8 cellular contexts compared by ENCODE assay signal in genomic region chr15:41116872-41117242, GRCh38. TPM values are rescaled to one million over a fixed set of nuclear protein-coding genes. Genes with fewer than 3 reads are reported as not detected.
DNase-seq lines count a peak whose midpoint lies in the region; ATAC-seq and TF ChIP-seq lines count a peak whose summit lies in the region.

No MANE protein-coding gene starts in this region.

- H3K27me3 Mint-ChIP-seq in WTC11 (ENCODE audit: low read depth) = no peaks in the 10 kb centered on the region; the same call in 1 of the 2 replicates

- H3K9me3 ChIP-seq in skeletal muscle tissue (ENCODE audit: control insufficient read depth in 3 of 3, low read length in 3 of 3) = no peaks in the 10 kb centered on the region

- ATAC-seq in WTC11 (peak; percentile 2; the same call in 1 of the 2 replicates), HG03460 (IDR thresholded peaks at IDR 0.05; ENCODE audit: unreplicated experiment) (no peak)

- H3K27ac Mint-ChIP-seq in WTC11 = peak overlapping the region; percentile 100

- H3K4me1 Mint-ChIP-seq in WTC11 = peaks cover 7% of the 10 kb centered on the region; the same call in 1 of the 2 replicates

- CTCF ChIA-PET in WTC11 (lab: Charles Lee) = interaction anchor here (1.0 to 1.5 kb wide), 4 partner anchors 114 to 215 kb away, joined by 3 to 9 read pairs (median 4); partner anchors contain the start of genes CHP1, NUSAP1 and OIP5

- POLR2A ChIA-PET in WTC11 (lab: Charles Lee) = interaction anchor here (0.7 to 1.5 kb wide), 8 partner anchors 16 to 216 kb away, joined by 3 to 7 read pairs (median 4); partner anchors contain the start of genes CHAC1, CHP1, NUSAP1 and OIP5

- peak overlapping the region; percentile 99 for H3K27ac ChIP-seq in skeletal muscle tissue (ENCODE audit: low read depth, low read length)

- no peaks in the 10 kb centered on the region for H3K9me3 Mint-ChIP-seq in WTC11

- TF ChIP-seq CTCF in WTC11 (IDR thresholded peaks at IDR 0.05) = no peak

- H3K4me3 Mint-ChIP-seq in WTC11 = peak overlapping the region; percentile 80

- H3K4me1 ChIP-seq in skeletal muscle tissue (ENCODE audit: control insufficient read depth in 3 of 3, insufficient read depth in 3 of 3, low read length in 3 of 3) = peaks cover 5 to 8% (median 8%) of the 10 kb centered on the region in 3 donors

- H3K27me3 ChIP-seq in H7 (ENCODE audit: control insufficient read depth, insufficient read depth, low read length) (no peaks in the 10 kb centered on the region), skeletal muscle tissue (ENCODE audit: control insufficient read depth in 3 of 3, insufficient read depth in 3 of 3, low read length in 3 of 3) (peaks cover 0 to 5% (median 4%) of the 10 kb centered on the region in 3 donors)

- H3K36me3 ChIP-seq in H7 (replicated peaks; ENCODE audit: control insufficient read depth, insufficient read depth, low read length) = no peaks in the 10 kb centered on the region
- peaks cover 0 to 3% (median 0%) of the 10 kb centered on the region in 3 donors for H3K36me3 ChIP-seq in skeletal muscle tissue (ENCODE audit: control insufficient read depth in 3 of 3, insufficient read depth in 3 of 3, low read length in 3 of 3)

- H3K4me3 ChIP-seq in H7 (ENCODE audit: insufficient read depth, low read depth, low read length) = peak overlapping the region; percentile 85
- H3K4me3 ChIP-seq in skeletal muscle tissue (ENCODE audit: low read length in 3 of 3) = peak overlapping the region; percentile 86 to 98 (median 98)

- DNase-seq in H7 = no peak
- DNase-seq in WTC11 (ENCODE audit: low spot score) = no peak
- DNase-seq in foreskin melanocyte = peak; percentile 0
- DNase-seq in NCI-H510A (lab: John Stamatoyannopoulos, UW) = no peak
- no peak for DNase-seq in effector CD8-positive, alpha-beta T cell (lab: John Stamatoyannopoulos, UW)
- no peak for DNase-seq in DMS153 treated with DMSO at 0.1 percent for 48 hours (lab: John Stamatoyannopoulos, UW; ENCODE audit: unreplicated experiment)

- H3K9ac ChIP-seq in skeletal muscle tissue (ENCODE audit: low read depth in 1 of 3, low read length in 3 of 3) = peak overlapping the region; percentile 97 to 100 (median 98)

- 0 out of 2 replicates have a peak, but pooled peaks cover 6% of the 10 kb centered on the region for H3K36me3 Mint-ChIP-seq in WTC11

TF ChIP-seq in WTC11, 78 proteins besides CTCF, POLR2A, EP300 and RAD21:
- TF ChIP-seq ZNF416 (CRISPR knock-in tag; IDR thresholded peaks at IDR 0.05) (no peak), ZNF512 (CRISPR knock-in tag; IDR thresholded peaks at IDR 0.05; ENCODE audit: borderline replicate concordance) (no peak), HMGXB4 (CRISPR knock-in tag; IDR thresholded peaks at IDR 0.05) (no peak), FOXP4 (CRISPR knock-in tag; IDR thresholded peaks at IDR 0.05) (no peak), TEAD4 (CRISPR knock-in tag; IDR thresholded peaks at IDR 0.05) (no peak), GTF2I (CRISPR knock-in tag; conservative IDR thresholded peaks at IDR 0.05) (peak; percentile 91), ETV6 (CRISPR knock-in tag; IDR thresholded peaks at IDR 0.05) (no peak), SMAD3 (CRISPR knock-in tag; IDR thresholded peaks at IDR 0.05; ENCODE audit: borderline replicate concordance) (no peak), ZNF121 (CRISPR knock-in tag; IDR thresholded peaks at IDR 0.05) (peak; percentile 83), TEAD1 (CRISPR knock-in tag; IDR thresholded peaks at IDR 0.05) (no peak), NFE2L1 (CRISPR knock-in tag; IDR thresholded peaks at IDR 0.05) (no peak), NR3C1 (CRISPR knock-in tag; conservative IDR thresholded peaks at IDR 0.05; ENCODE audit: low read depth) (no peak), ERG (CRISPR knock-in tag; IDR thresholded peaks at IDR 0.05) (no peak)
- TF ChIP-seq, protein P1, sequence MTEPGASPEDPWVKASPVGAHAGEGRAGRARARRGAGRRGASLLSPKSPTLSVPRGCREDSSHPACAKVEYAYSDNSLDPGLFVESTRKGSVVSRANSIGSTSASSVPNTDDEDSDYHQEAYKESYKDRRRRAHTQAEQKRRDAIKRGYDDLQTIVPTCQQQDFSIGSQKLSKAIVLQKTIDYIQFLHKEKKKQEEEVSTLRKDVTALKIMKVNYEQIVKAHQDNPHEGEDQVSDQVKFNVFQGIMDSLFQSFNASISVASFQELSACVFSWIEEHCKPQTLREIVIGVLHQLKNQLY (CRISPR knock-in tag; IDR thresholded peaks at IDR 0.05) = no peak
- TF ChIP-seq, protein P2, sequence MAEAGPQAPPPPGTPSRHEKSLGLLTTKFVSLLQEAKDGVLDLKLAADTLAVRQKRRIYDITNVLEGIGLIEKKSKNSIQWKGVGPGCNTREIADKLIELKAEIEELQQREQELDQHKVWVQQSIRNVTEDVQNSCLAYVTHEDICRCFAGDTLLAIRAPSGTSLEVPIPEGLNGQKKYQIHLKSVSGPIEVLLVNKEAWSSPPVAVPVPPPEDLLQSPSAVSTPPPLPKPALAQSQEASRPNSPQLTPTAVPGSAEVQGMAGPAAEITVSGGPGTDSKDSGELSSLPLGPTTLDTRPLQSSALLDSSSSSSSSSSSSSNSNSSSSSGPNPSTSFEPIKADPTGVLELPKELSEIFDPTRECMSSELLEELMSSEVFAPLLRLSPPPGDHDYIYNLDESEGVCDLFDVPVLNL (CRISPR knock-in tag; IDR thresholded peaks at IDR 0.05; ENCODE audit: borderline replicate concordance, low read depth) = no peak
TF ChIP-seq in WTC11: peak in this region for 2.

RNA-seq across cellular contexts. Expression of gene INO80, which starts 0.8 kb away (rescaled TPM):
- total RNA-seq in H7 (2014; rRNA removed; shearing (Covaris generic)) = 17.1 TPM in 2 replicates
- total RNA-seq in WTC11 (2021) (19.5 to 20.9 TPM (median 20.6 TPM) in 3 replicates), skeletal muscle tissue (23.5 TPM)
